Comparison of ENCODE assay signal across 1 cellular context in the genomic region with DNA sequence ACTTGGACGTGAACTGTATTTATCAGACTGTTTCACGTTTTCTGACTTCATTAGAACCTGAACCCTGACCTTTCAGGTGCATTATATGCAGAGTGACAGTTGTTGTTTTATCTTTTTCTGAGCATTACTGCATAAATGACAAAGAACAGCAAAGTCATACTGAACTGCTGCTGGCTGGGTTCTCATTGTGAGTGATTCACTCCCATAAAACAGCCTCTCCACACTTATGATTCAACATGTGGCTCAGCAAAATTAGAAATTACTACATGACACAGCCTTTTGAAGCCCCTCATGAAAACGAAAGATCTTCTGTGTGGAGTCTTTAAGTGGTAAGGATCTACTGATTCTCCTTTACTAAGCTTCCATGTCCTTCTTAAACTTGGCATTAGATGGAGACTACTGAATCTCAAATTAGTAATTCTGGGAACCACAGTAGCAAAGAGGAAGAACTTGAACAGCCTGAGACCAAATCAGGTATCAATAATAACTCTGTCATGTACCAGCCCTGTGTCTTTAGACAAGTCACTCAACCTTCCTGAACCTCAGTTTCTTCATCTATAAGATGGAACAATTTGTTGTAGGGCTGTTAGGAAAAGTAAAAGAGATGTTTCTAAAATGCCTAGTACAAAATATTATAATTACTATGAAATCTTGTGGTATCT.
A peak's percentile ranks its signal among the peaks of the same experiment; 100 is the strongest.
TF ChIP-seq lines count a peak whose summit lies in the region.

No MANE protein-coding gene starts in this region.

TF ChIP-seq in SK-N-SH, 30 proteins besides CTCF, POLR2A, EP300 and RAD21 (continued from another document):
- TF ChIP-seq, protein P1, sequence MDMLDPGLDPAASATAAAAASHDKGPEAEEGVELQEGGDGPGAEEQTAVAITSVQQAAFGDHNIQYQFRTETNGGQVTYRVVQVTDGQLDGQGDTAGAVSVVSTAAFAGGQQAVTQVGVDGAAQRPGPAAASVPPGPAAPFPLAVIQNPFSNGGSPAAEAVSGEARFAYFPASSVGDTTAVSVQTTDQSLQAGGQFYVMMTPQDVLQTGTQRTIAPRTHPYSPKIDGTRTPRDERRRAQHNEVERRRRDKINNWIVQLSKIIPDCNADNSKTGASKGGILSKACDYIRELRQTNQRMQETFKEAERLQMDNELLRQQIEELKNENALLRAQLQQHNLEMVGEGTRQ (IDR thresholded peaks at IDR 0.05; ENCODE audit: borderline replicate concordance, low read depth, low read length) = no peak
- TF ChIP-seq FOXM1 (IDR thresholded peaks at IDR 0.05; ENCODE audit: low read depth) (no peak), NRF1 (IDR thresholded peaks at IDR 0.05; ENCODE audit: low read depth, low read length) (no peak), TAF1 (IDR thresholded peaks at IDR 0.05; ENCODE audit: borderline replicate concordance, low read depth, low read length) (no peak), EZH2phosphoT487 (IDR thresholded peaks at IDR 0.05; ENCODE audit: borderline replicate concordance, low read depth) (no peak), SMC3 (IDR thresholded peaks at IDR 0.05; ENCODE audit: low read depth, low read length) (no peak), RCOR1 (IDR thresholded peaks at IDR 0.05; ENCODE audit: low read length) (no peak), GABPA (IDR thresholded peaks at IDR 0.05; ENCODE audit: low read depth) (no peak), MEF2A (IDR thresholded peaks at IDR 0.05; ENCODE audit: borderline replicate concordance, low read depth) (no peak), TCF12 (IDR thresholded peaks at IDR 0.05) (peak; percentile 54), GATA2 (CRISPR knock-in tag; IDR thresholded peaks at IDR 0.05) (no peak), TEAD4 (IDR thresholded peaks at IDR 0.05; ENCODE audit: borderline replicate concordance, insufficient read depth) (no peak), RXRA (IDR thresholded peaks at IDR 0.05; ENCODE audit: borderline replicate concordance, low read depth) (no peak)
- TF ChIP-seq, protein P2, sequence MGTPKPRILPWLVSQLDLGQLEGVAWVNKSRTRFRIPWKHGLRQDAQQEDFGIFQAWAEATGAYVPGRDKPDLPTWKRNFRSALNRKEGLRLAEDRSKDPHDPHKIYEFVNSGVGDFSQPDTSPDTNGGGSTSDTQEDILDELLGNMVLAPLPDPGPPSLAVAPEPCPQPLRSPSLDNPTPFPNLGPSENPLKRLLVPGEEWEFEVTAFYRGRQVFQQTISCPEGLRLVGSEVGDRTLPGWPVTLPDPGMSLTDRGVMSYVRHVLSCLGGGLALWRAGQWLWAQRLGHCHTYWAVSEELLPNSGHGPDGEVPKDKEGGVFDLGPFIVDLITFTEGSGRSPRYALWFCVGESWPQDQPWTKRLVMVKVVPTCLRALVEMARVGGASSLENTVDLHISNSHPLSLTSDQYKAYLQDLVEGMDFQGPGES (IDR thresholded peaks at IDR 0.05; ENCODE audit: low read depth, low read length) = no peak
- TF ChIP-seq, protein P3, sequence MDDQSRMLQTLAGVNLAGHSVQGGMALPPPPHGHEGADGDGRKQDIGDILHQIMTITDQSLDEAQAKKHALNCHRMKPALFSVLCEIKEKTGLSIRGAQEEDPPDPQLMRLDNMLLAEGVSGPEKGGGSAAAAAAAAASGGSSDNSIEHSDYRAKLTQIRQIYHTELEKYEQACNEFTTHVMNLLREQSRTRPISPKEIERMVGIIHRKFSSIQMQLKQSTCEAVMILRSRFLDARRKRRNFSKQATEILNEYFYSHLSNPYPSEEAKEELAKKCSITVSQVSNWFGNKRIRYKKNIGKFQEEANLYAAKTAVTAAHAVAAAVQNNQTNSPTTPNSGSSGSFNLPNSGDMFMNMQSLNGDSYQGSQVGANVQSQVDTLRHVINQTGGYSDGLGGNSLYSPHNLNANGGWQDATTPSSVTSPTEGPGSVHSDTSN (IDR thresholded peaks at IDR 0.05) = peak; percentile 62; the same call in 1 of the 2 replicates
TF ChIP-seq in SK-N-SH: peak in this region for 5.
